25 cellular contexts compared by ENCODE assay signal in genomic region chr20:63159826-63160640, GRCh38.
"Had no signal": no experiment of that assay in that cellular context is flagged by ENCODE, and none has a peak within 500 bp of the region (broad histone marks: within the 10 kb centered on the region; RNA-seq: fewer than 3 reads in every experiment).

No MANE protein-coding gene starts in this region.

- ATAC-seq: activated CD4-positive, alpha-beta T cell treated with anti-CD3 and anti-CD28 coated beads for 36 hours; activated CD8-positive, alpha-beta memory T cell treated with anti-CD3 and anti-CD28 coated beads, Interleukin-2, amount 10 ng/mL, durations not matched to agents 7 days and 5 days; activated CD8-positive, alpha-beta T cell treated with anti-CD3 and anti-CD28 coated beads, Interleukin-2, amount 10 ng/mL, durations not matched to agents 7 days and 5 days; activated naive CD4-positive, alpha-beta T cell treated with anti-CD3 and anti-CD28 coated beads, Interleukin-2, amount 50 U/mL, for 72 hours; activated T-cell treated with anti-CD3 and anti-CD28 coated beads, Interleukin-2, amount 50 U/mL, for 72 hours; foreskin keratinocyte; left lung; stimulated activated naive CD8-positive, alpha-beta T cell treated with anti-CD3 and anti-CD28 coated beads, Interleukin-15, amount 100 ng/mL, for 72 hours; T-cell; upper lobe of right lung had no signal

- H3K4me1 ChIP-seq: adrenal gland, ascending aorta, esophagus muscularis mucosa, foreskin keratinocyte, heart right ventricle, left lung, prostate gland, upper lobe of right lung had no signal

- H3K9me3 Mint-ChIP-seq: activated B cell treated with CpG ODN at 0.5 μM for 24 hours; activated naive CD4-positive, alpha-beta T cell treated with anti-CD3 and anti-CD28 coated beads, Interleukin-2, amount 50 U/mL, for 72 hours; activated T-cell treated with anti-CD3 and anti-CD28 coated beads, Interleukin-2, amount 50 U/mL, for 72 hours; nephron; stimulated activated naive CD8-positive, alpha-beta T cell treated with anti-CD3 and anti-CD28 coated beads, Interleukin-15, amount 100 ng/mL, for 72 hours; T-cell had no signal

- H3K4me3 Mint-ChIP-seq: activated B cell treated with CpG ODN at 0.5 μM for 24 hours; activated CD4-positive, alpha-beta T cell treated with anti-CD3 and anti-CD28 coated beads for 36 hours; activated CD8-positive, alpha-beta memory T cell treated with anti-CD3 and anti-CD28 coated beads, Interleukin-2, amount 10 ng/mL, durations not matched to agents 7 days and 5 days; activated CD8-positive, alpha-beta T cell treated with anti-CD3 and anti-CD28 coated beads, Interleukin-2, amount 10 ng/mL, durations not matched to agents 7 days and 5 days; activated T-cell treated with anti-CD3 and anti-CD28 coated beads, Interleukin-2, amount 50 U/mL, for 72 hours; brain; nephron; stimulated activated naive CD8-positive, alpha-beta T cell treated with anti-CD3 and anti-CD28 coated beads, Interleukin-15, amount 100 ng/mL, for 72 hours; T-cell had no signal

- H3K27ac Mint-ChIP-seq: activated B cell treated with CpG ODN at 0.5 μM for 24 hours; activated CD4-positive, alpha-beta T cell treated with anti-CD3 and anti-CD28 coated beads for 36 hours; activated CD8-positive, alpha-beta memory T cell treated with anti-CD3 and anti-CD28 coated beads, Interleukin-2, amount 10 ng/mL, durations not matched to agents 7 days and 5 days; activated CD8-positive, alpha-beta T cell treated with anti-CD3 and anti-CD28 coated beads, Interleukin-2, amount 10 ng/mL, durations not matched to agents 7 days and 5 days; activated naive CD4-positive, alpha-beta T cell treated with anti-CD3 and anti-CD28 coated beads, Interleukin-2, amount 50 U/mL, for 72 hours; activated T-cell treated with anti-CD3 and anti-CD28 coated beads, Interleukin-2, amount 50 U/mL, for 72 hours; nephron; T-cell had no signal

- H3K27ac ChIP-seq: adrenal gland, ascending aorta, cardiac muscle cell, esophagus muscularis mucosa, foreskin keratinocyte, heart right ventricle, left lung, neutrophil, ovary, prostate gland, tibial artery, upper lobe of right lung had no signal

- H3K36me3 Mint-ChIP-seq: activated CD8-positive, alpha-beta memory T cell treated with anti-CD3 and anti-CD28 coated beads, Interleukin-2, amount 10 ng/mL, durations not matched to agents 7 days and 5 days; activated naive CD4-positive, alpha-beta T cell treated with anti-CD3 and anti-CD28 coated beads, Interleukin-2, amount 50 U/mL, for 72 hours; brain; T-cell had no signal

- H3K36me3 ChIP-seq: adrenal gland, ascending aorta, cardiac muscle cell, esophagus muscularis mucosa, heart right ventricle, left lung, neutrophil, ovary, prostate gland, tibial artery, upper lobe of right lung had no signal

- H3K27me3 ChIP-seq: ascending aorta, ovary had no signal

- H3K4me3 ChIP-seq: adrenal gland, ascending aorta, cardiac muscle cell, esophagus muscularis mucosa, heart right ventricle, left lung, ovary, prostate gland, tibial artery, upper lobe of right lung had no signal

- H3K9me3 ChIP-seq: adrenal gland, ascending aorta, esophagus muscularis mucosa, heart right ventricle, left lung, neutrophil, ovary, prostate gland, tibial artery, upper lobe of right lung had no signal

- H3K4me1 Mint-ChIP-seq: activated B cell treated with CpG ODN at 0.5 μM for 24 hours; activated CD4-positive, alpha-beta T cell treated with anti-CD3 and anti-CD28 coated beads for 36 hours; activated CD8-positive, alpha-beta memory T cell treated with anti-CD3 and anti-CD28 coated beads, Interleukin-2, amount 10 ng/mL, durations not matched to agents 7 days and 5 days; nephron had no signal

- DNase-seq: activated B cell treated with CpG ODN at 0.5 μM for 24 hours; activated CD4-positive, alpha-beta T cell treated with anti-CD3 and anti-CD28 coated beads for 36 hours; activated CD8-positive, alpha-beta memory T cell treated with anti-CD3 and anti-CD28 coated beads, Interleukin-2, amount 10 ng/mL, durations not matched to agents 7 days and 5 days; activated CD8-positive, alpha-beta T cell treated with anti-CD3 and anti-CD28 coated beads, Interleukin-2, amount 10 ng/mL, durations not matched to agents 7 days and 5 days; activated naive CD4-positive, alpha-beta T cell; activated T-cell treated with anti-CD3 and anti-CD28 coated beads, Interleukin-2, amount 50 U/mL, for 72 hours; adrenal gland; foreskin keratinocyte; kidney glomerular epithelial cell; ovary; stimulated activated CD4-positive, alpha-beta T cell treated with anti-CD3 and anti-CD28 coated beads, Interleukin-4, amount 100 ng/mL, for 1 hour; stimulated activated naive CD8-positive, alpha-beta T cell treated with anti-CD3 and anti-CD28 coated beads, Interleukin-15, amount 100 ng/mL, for 72 hours; T-cell; tibial artery; upper lobe of right lung had no signal
